In genomic region chr6:10030942-10031537, GRCh38 we compare ENCODE assay signal across 8 cellular contexts.
A peak's percentile ranks its signal among the peaks of the same experiment; 100 is the strongest.
DNase-seq lines count a peak whose midpoint lies in the region; ATAC-seq and TF ChIP-seq lines count a peak whose summit lies in the region.

No MANE protein-coding gene starts in this region.

- H3K4me3 ChIP-seq in Jurkat, Clone E6-1 (ENCODE audit: low read length), result no peak overlapping the region

- no peak for ATAC-seq in HG03039 (IDR thresholded peaks at IDR 0.05; ENCODE audit: unreplicated experiment)

- peak; percentile 53 for TF ChIP-seq CTCF in GM12873 (IDR thresholded peaks at IDR 0.05; ENCODE audit: insufficient read depth, low read depth, low read length, missing control alignments)

- peak; percentile 6 for DNase-seq in Jurkat, Clone E6-1 (ENCODE audit: low read depth, low spot score)
- DNase-seq in astrocyte of the hippocampus (ENCODE audit: low read depth, low spot score) (peak; percentile 5), myocyte (ENCODE audit: low read depth) (peak; percentile 27), ureter (ENCODE audit: low spot score) (no peak), NCI-H446 treated with DMSO at 0.1 percent for 48 hours (lab: John Stamatoyannopoulos, UW) (no peak), 8988T (no peak)

Comparison
In these comparisons a context has a peak if more than half of its experiments do, and no peak if none do; other contexts are left out.
1. DNase-seq: peak in Jurkat, Clone E6-1 (single experiment), astrocyte of the hippocampus (single experiment) and myocyte (single experiment); none in ureter (single experiment), NCI-H446 treated with DMSO at 0.1 percent for 48 hours (single experiment) and 8988T (single experiment).